1 cellular context compared by ENCODE assay signal in genomic region chr14:49593016-49593415, GRCh38.
TF ChIP-seq lines count a peak whose summit lies in the region.

No MANE protein-coding gene starts in this region.

TF ChIP-seq in IMR-90, 13 proteins besides CTCF, POLR2A, EP300 and RAD21:
- TF ChIP-seq RCOR1 (IDR thresholded peaks at IDR 0.05; ENCODE audit: insufficient replicate concordance, low read length) (no peak), NFE2L2 (IDR thresholded peaks at IDR 0.05; ENCODE audit: low read depth, low read length) (no peak), MAFK (IDR thresholded peaks at IDR 0.05; ENCODE audit: low read depth, low read length) (peak; percentile 36; the same call in 1 of the 2 replicates), BHLHE40 (IDR thresholded peaks at IDR 0.05; ENCODE audit: low read depth, low read length) (no peak)
TF ChIP-seq in IMR-90: peak in this region for 1.
